ENCODE assay signal across 1 cellular context in the genomic region with DNA sequence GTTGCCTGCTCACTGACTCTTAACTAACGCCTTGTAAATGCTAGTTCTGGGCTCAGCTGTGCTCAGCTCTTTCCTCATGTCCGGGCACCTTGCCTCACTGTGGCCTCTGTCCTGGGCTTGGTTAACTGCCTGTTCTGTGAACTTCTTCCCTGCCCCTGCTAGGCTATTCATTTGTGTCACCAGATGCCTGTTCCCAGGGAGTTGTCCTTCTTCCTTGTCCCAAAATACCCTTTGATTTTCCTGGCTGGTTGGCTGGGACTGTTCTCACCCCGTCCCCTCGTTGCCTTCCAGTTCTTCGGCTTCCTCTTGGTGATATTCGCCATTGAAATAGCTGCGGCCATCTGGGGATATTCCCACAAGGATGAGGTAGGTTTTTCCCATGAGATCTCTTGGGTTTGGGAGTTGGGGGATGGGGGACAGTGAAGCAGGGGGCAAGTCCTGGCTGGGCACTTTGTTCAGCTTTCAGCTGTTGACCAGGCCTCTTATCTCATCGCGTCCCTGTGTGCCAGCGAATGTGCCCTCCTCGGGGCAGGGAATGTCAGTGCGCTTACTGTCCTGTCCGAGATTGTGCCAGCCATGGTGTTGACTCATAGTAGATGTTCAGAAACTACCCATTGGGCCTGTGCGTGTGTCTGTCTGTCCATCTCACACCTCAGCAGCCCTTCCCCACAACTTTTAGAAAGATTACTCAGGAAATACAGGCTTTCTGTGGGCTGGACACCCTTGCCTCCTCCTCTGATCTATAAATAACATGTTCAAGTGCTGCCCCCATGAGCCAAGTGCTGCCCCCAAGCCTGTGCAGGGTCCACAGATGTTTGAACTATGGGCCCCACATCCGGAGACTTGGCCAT.
TF ChIP-seq lines count a peak whose summit lies in the region.

No MANE protein-coding gene starts in this region.

TF ChIP-seq in endothelial cell of umbilical vein, 7 proteins besides CTCF, POLR2A, EP300 and RAD21 (continued from another document):
- TF ChIP-seq JUN (IDR thresholded peaks at IDR 0.05; ENCODE audit: borderline replicate concordance, insufficient read depth, insufficient read length, low read depth), result no peak
- TF ChIP-seq POLR2AphosphoS5 (IDR thresholded peaks at IDR 0.05; ENCODE audit: insufficient read depth, low read depth, low read length), result no peak
- TF ChIP-seq MYC (IDR thresholded peaks at IDR 0.05; ENCODE audit: low read depth, low read length), result no peak
- no peak for TF ChIP-seq EZH2 (IDR thresholded peaks at IDR 0.05; ENCODE audit: borderline replicate concordance, low read depth, low read length, severe bottlenecking)
- TF ChIP-seq, protein P1, sequence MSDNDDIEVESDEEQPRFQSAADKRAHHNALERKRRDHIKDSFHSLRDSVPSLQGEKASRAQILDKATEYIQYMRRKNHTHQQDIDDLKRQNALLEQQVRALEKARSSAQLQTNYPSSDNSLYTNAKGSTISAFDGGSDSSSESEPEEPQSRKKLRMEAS (IDR thresholded peaks at IDR 0.05; ENCODE audit: insufficient read depth, insufficient read length), result no peak
TF ChIP-seq in endothelial cell of umbilical vein: peak in this region for 0.
